In the genomic region with DNA sequence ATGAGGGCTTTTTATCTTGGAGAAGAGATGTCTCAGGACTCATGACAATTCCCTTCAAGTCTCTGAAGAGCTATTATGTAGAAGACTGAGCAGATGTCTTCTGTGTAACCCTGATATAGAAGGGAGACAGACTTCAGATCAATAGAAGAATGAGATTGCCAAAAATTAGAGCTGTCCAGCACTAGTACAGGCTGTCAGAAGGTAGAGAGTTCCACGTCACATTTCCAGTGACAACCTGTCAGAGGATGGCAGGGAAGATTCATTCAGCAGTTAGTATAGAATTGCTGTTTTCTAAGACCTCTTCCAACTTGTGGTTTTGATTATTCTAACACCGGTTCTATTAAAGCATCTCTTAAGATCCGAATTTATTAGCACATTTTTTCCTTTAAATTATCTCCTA, we compare ENCODE assay signal across 35 cellular contexts.
"Had no signal": no experiment of that assay in that cellular context is flagged by ENCODE, and none has a peak within 500 bp of the region (broad histone marks: within the 10 kb centered on the region; RNA-seq: fewer than 3 reads in every experiment).

No MANE protein-coding gene starts in this region.

- H3K9me3 ChIP-seq: MG63 had no signal

- H3K9ac ChIP-seq: KMS-11 had no signal

- H3K27ac ChIP-seq: KMS-11 had no signal

- H3K27me3 ChIP-seq: MG63 had no signal

- H3K4me3 ChIP-seq: MG63 had no signal

- H3K36me3 ChIP-seq: MG63 had no signal

- DNase-seq: Karpas-422, Kasumi-1, KG1, MG63, MM.1S, MV-4-11, NCI-H1048, NCI-H1092, NCI-H1092 treated with DMSO at 0.1 percent for 48 hours, NCI-H1105, NCI-H1105 treated with DMSO at 0.1 percent for 48 hours, NCI-H1417, NCI-H1417 treated with DMSO at 0.1 percent for 48 hours, NCI-H1436, NCI-H1436 treated with DMSO at 0.1 percent for 48 hours, NCI-H146, NCI-H1694, NCI-H1694 treated with DMSO at 0.1 percent for 48 hours, NCI-H187, NCI-H187 treated with DMSO at 0.1 percent for 48 hours, NCI-H1930, NCI-H2029, NCI-H2029 treated with DMSO at 0.1 percent for 48 hours, NCI-H2081, NCI-H2081 treated with DMSO at 0.1 percent for 48 hours, NCI-H2107, NCI-H2171, NCI-H2171 treated with DMSO at 0.1 percent for 48 hours, NCI-H2227 treated with DMSO at 0.1 percent for 48 hours, NCI-H226, NCI-H345, NCI-H446, NCI-H446 treated with DMSO at 0.1 percent for 48 hours, NCI-H510A had no signal

- H3K4me2 ChIP-seq: KMS-11 had no signal
